12 cellular contexts compared by ENCODE assay signal in genomic region chr20:19737025-19737424, GRCh38. TPM values are rescaled to one million over a fixed set of nuclear protein-coding genes. Genes with fewer than 3 reads are reported as not detected.
DNase-seq lines count a peak whose midpoint lies in the region; ATAC-seq, FAIRE-seq and TF ChIP-seq lines count a peak whose summit lies in the region.
"Had no signal": no experiment of that assay in that cellular context is flagged by ENCODE, and none has a peak within 500 bp of the region (broad histone marks: within the 10 kb centered on the region; RNA-seq: fewer than 3 reads in every experiment).

No MANE protein-coding gene starts in this region.

- DNase-seq in CD1c-positive myeloid dendritic cell (ENCODE audit: extremely low spot score), result peak; percentile 91
- DNase-seq in HS-5 (ENCODE audit: low read depth), result peak; percentile 22
- DNase-seq in bronchial epithelial cell (ENCODE audit: low read depth), result peak; percentile 100
- DNase-seq in natural killer cell treated with Interleukin-12 subunit alpha and Interleukin-12 subunit beta and Interleukin-15 and Interleukin-18, amount 100 ng/mL, for 72 hours (ENCODE audit: low spot score), result no peak
- no peak for DNase-seq in epidermal melanocyte (ENCODE audit: insufficient read length, low spot score)
- DNase-seq in NCI-H2227 (lab: John Stamatoyannopoulos, UW; ENCODE audit: unreplicated experiment), result no peak
- no peak for DNase-seq in NCI-H524 (lab: John Stamatoyannopoulos, UW)
- DNase-seq: NCI-H1105 treated with DMSO at 0.1 percent for 48 hours had no signal

- H3K4me3 ChIP-seq in bronchial epithelial cell (ENCODE audit: low read depth, low read length), result no peak overlapping the region
- H3K4me3 ChIP-seq: cardiac muscle cell had no signal

- H3K4me3 Mint-ChIP-seq in natural killer cell treated with Interleukin-12 subunit alpha and Interleukin-12 subunit beta and Interleukin-15 and Interleukin-18, amount 100 ng/mL, for 72 hours, result no peak overlapping the region
- H3K4me3 Mint-ChIP-seq: memory B cell had no signal

- H3K36me3 ChIP-seq in bronchial epithelial cell (ENCODE audit: control insufficient read depth, insufficient read depth, low read length), result no peaks in the 10 kb centered on the region
- H3K36me3 ChIP-seq: cardiac muscle cell had no signal

- FAIRE-seq in bronchial epithelial cell (lab: Jason Lieb, UNC), result peak; percentile 98
- FAIRE-seq: TTC549 had no signal

- TF ChIP-seq POLR2A in GM18505 (IDR thresholded peaks at IDR 0.05; ENCODE audit: borderline replicate concordance, extremely low read depth, insufficient read depth, insufficient read length), result no peak

- H3K27ac Mint-ChIP-seq in natural killer cell treated with Interleukin-12 subunit alpha and Interleukin-12 subunit beta and Interleukin-15 and Interleukin-18, amount 100 ng/mL, for 72 hours, result no peak overlapping the region
- H3K27ac Mint-ChIP-seq: memory B cell had no signal

- no peaks in the 10 kb centered on the region for H3K9me3 Mint-ChIP-seq in natural killer cell treated with Interleukin-12 subunit alpha and Interleukin-12 subunit beta and Interleukin-15 and Interleukin-18, amount 100 ng/mL, for 72 hours
- H3K9me3 Mint-ChIP-seq: memory B cell had no signal

- no peaks in the 10 kb centered on the region for H3K27me3 ChIP-seq in bronchial epithelial cell (ENCODE audit: control insufficient read depth, insufficient read depth, low read length)
- H3K27me3 ChIP-seq: cardiac muscle cell had no signal

- H3K4me1 Mint-ChIP-seq in natural killer cell treated with Interleukin-12 subunit alpha and Interleukin-12 subunit beta and Interleukin-15 and Interleukin-18, amount 100 ng/mL, for 72 hours (ENCODE audit: low read depth in 2 of 2), result no peaks in the 10 kb centered on the region

- peak; percentile 80 to 81 for ATAC-seq in natural killer cell treated with Interleukin-12 subunit alpha and Interleukin-12 subunit beta and Interleukin-15 and Interleukin-18, amount 100 ng/mL, for 72 hours
- no peak for ATAC-seq in GM18505 (IDR thresholded peaks at IDR 0.05; ENCODE audit: unreplicated experiment)

- peaks cover 7 to 17% of the 10 kb centered on the region in 2 donors for H3K27me3 Mint-ChIP-seq in natural killer cell treated with Interleukin-12 subunit alpha and Interleukin-12 subunit beta and Interleukin-15 and Interleukin-18, amount 100 ng/mL, for 72 hours

- H3K36me3 Mint-ChIP-seq in natural killer cell treated with Interleukin-12 subunit alpha and Interleukin-12 subunit beta and Interleukin-15 and Interleukin-18, amount 100 ng/mL, for 72 hours, result no peaks in the 10 kb centered on the region
- H3K36me3 Mint-ChIP-seq: memory B cell had no signal

- TF ChIP-seq CTCF in bronchial epithelial cell (IDR thresholded peaks at IDR 0.05; ENCODE audit: insufficient read depth, low read length, severe bottlenecking), result no peak

RNA-seq across cellular contexts. Expression of gene RIN2, which starts 21.0 kb away (rescaled TPM):
- 41.1 and 45.8 TPM in 2 replicates for total RNA-seq in bronchial epithelial cell
- not detected for total RNA-seq in natural killer cell treated with Interleukin-12 subunit alpha and Interleukin-12 subunit beta and Interleukin-15 and Interleukin-18, amount 100 ng/mL, for 72 hours

Comparison
In these comparisons a context has a peak if more than half of its experiments do, and no peak if none do; other contexts are left out.
1. DNase-seq: peak in CD1c-positive myeloid dendritic cell (single experiment), HS-5 (single experiment) and bronchial epithelial cell (single experiment); none in natural killer cell treated with Interleukin-12 subunit alpha and Interleukin-12 subunit beta and Interleukin-15 and Interleukin-18, amount 100 ng/mL, for 72 hours (single experiment), epidermal melanocyte (single experiment), NCI-H2227 (single experiment) and NCI-H524 (0 of 2).
2. RNA of gene RIN2, which starts 21.0 kb away (total RNA-seq): 41.1 to 45.8 TPM in bronchial epithelial cell; not detected in natural killer cell treated with Interleukin-12 subunit alpha and Interleukin-12 subunit beta and Interleukin-15 and Interleukin-18, amount 100 ng/mL, for 72 hours; every median in the first group is over 10 times any median in the second.